1 cellular context compared by ENCODE assay signal in genomic region chr11:65488273-65489058, GRCh38.
TF ChIP-seq lines count a peak whose summit lies in the region.

No MANE protein-coding gene starts in this region.

TF ChIP-seq in HCT116, 20 proteins besides CTCF, POLR2A, EP300 and RAD21 (continued from another document):
- TF ChIP-seq REST (IDR thresholded peaks at IDR 0.05; ENCODE audit: low read depth) = no peak
- no peak for TF ChIP-seq ZNF274 (IDR thresholded peaks at IDR 0.05; ENCODE audit: low read depth, low read length)
- no peak for TF ChIP-seq ELF1 (IDR thresholded peaks at IDR 0.05; ENCODE audit: borderline replicate concordance, low read depth)
- no peak for TF ChIP-seq SIN3A (IDR thresholded peaks at IDR 0.05; ENCODE audit: low read depth)
- no peak for TF ChIP-seq YY1 (IDR thresholded peaks at IDR 0.05; ENCODE audit: extremely low read depth, insufficient replicate concordance, low read depth, low read length)
- TF ChIP-seq SRF (IDR thresholded peaks at IDR 0.05; ENCODE audit: low read depth) = no peak
- TF ChIP-seq ZBTB33 (IDR thresholded peaks at IDR 0.05; ENCODE audit: extremely low read depth, insufficient replicate concordance, low read length) = no peak
TF ChIP-seq in HCT116: peak in this region for 0.
